In genomic region chr12:56189918-56190694, GRCh38 we compare ENCODE assay signal across 1 cellular context.
TF ChIP-seq lines count a peak whose summit lies in the region.

No MANE protein-coding gene starts in this region.

TF ChIP-seq in K562, 482 proteins besides CTCF, POLR2A, EP300 and RAD21 (continued from another document and continues in another):
- no peak for TF ChIP-seq ZHX1 (conservative IDR thresholded peaks at IDR 0.05; ENCODE audit: low read length)
- no peak for TF ChIP-seq ZNF347 (CRISPR knock-in tag; IDR thresholded peaks at IDR 0.05; ENCODE audit: low read depth)
- TF ChIP-seq MBD2 (IDR thresholded peaks at IDR 0.05; ENCODE audit: borderline replicate concordance, low read depth): no peak; the same call in 1 of the 2 replicates
- no peak for TF ChIP-seq TCF7L2 (IDR thresholded peaks at IDR 0.05; ENCODE audit: low read depth, low read length)
- TF ChIP-seq CBX3 (IDR thresholded peaks at IDR 0.05; ENCODE audit: borderline replicate concordance in 1 of 2, low read length in 2 of 2): no peak; a peak in 1 of 3 replicates
- TF ChIP-seq KDM4B (IDR thresholded peaks at IDR 0.05; ENCODE audit: borderline replicate concordance in 2 of 2, low read depth in 1 of 2): no peak
- TF ChIP-seq POLR2H (tag; IDR thresholded peaks at IDR 0.05; ENCODE audit: low read depth): peak; percentile 99
- TF ChIP-seq TRIM28 (IDR thresholded peaks at IDR 0.05): 0 out of 2 replicates have a peak, but pooled peaks have one; percentile 17
- no peak for TF ChIP-seq CBFA2T3 (IDR thresholded peaks at IDR 0.05)
- no peak for TF ChIP-seq ZNF253 (CRISPR knock-in tag; conservative IDR thresholded peaks at IDR 0.05)
- no peak for TF ChIP-seq FOXP4 (CRISPR knock-in tag; IDR thresholded peaks at IDR 0.05; ENCODE audit: borderline replicate concordance)
- no peak for TF ChIP-seq DLX4 (CRISPR knock-in tag; IDR thresholded peaks at IDR 0.05)
- TF ChIP-seq UBTF (IDR thresholded peaks at IDR 0.05; ENCODE audit: borderline replicate concordance in 1 of 2, low read depth in 2 of 2, low read length in 2 of 2): no peak
- no peak for TF ChIP-seq SRSF7 (optimal IDR thresholded peaks at IDR 0.05; ENCODE audit: low read depth, low read length)
- no peak for TF ChIP-seq SNIP1 (IDR thresholded peaks at IDR 0.05; ENCODE audit: low read depth)
- TF ChIP-seq FOXJ3 (CRISPR knock-in tag; IDR thresholded peaks at IDR 0.05): no peak
- TF ChIP-seq KLF16 (IDR thresholded peaks at IDR 0.05): no peak
- TF ChIP-seq ZNF764 (CRISPR knock-in tag; IDR thresholded peaks at IDR 0.05; ENCODE audit: low read depth): peak; percentile 71; the same call in 1 of the 2 replicates
- 0 out of 2 replicates have a peak, but pooled peaks have one; percentile 61 for TF ChIP-seq GTF2F1 (IDR thresholded peaks at IDR 0.05; ENCODE audit: low read depth, low read length)
- TF ChIP-seq YBX1 (IDR thresholded peaks at IDR 0.05): no peak
- no peak for TF ChIP-seq NUFIP1 (IDR thresholded peaks at IDR 0.05; ENCODE audit: partially characterized antibody)
- TF ChIP-seq NFYB (IDR thresholded peaks at IDR 0.05; ENCODE audit: extremely low read depth, insufficient read length): no peak
- TF ChIP-seq ZNF140 (CRISPR knock-in tag; IDR thresholded peaks at IDR 0.05): no peak
- TF ChIP-seq PRPF4 (IDR thresholded peaks at IDR 0.05; ENCODE audit: insufficient read depth, low read depth, low read length, poor library complexity, severe bottlenecking): no peak
- TF ChIP-seq KAT8 (IDR thresholded peaks at IDR 0.05; ENCODE audit: low read depth): no peak
- TF ChIP-seq CBX8 (IDR thresholded peaks at IDR 0.05; ENCODE audit: borderline replicate concordance, extremely low read depth, low read depth, low read length, poor library complexity, severe bottlenecking): no peak
- no peak for TF ChIP-seq ATF2 (CRISPR knock-in tag; IDR thresholded peaks at IDR 0.05)
- TF ChIP-seq ESRRB (CRISPR knock-in tag; IDR thresholded peaks at IDR 0.05; ENCODE audit: borderline replicate concordance): no peak
- TF ChIP-seq PATZ1 (CRISPR knock-in tag; IDR thresholded peaks at IDR 0.05; ENCODE audit: borderline replicate concordance): no peak
- TF ChIP-seq THRAP3 (IDR thresholded peaks at IDR 0.05; ENCODE audit: borderline replicate concordance): no peak
- no peak for TF ChIP-seq EWSR1 (IDR thresholded peaks at IDR 0.05; ENCODE audit: borderline replicate concordance, low read depth, partially characterized antibody)
- no peak for TF ChIP-seq SMARCC2 (IDR thresholded peaks at IDR 0.05; ENCODE audit: low read depth)
- no peak for TF ChIP-seq ZBTB8A (IDR thresholded peaks at IDR 0.05; ENCODE audit: partially characterized antibody)
- peak; percentile 72 for TF ChIP-seq ZNF511 (CRISPR knock-in tag; IDR thresholded peaks at IDR 0.05)
- TF ChIP-seq GMEB1 (CRISPR knock-in tag; IDR thresholded peaks at IDR 0.05): no peak
- TF ChIP-seq ZNF354B (CRISPR knock-in tag; IDR thresholded peaks at IDR 0.05): no peak
- TF ChIP-seq ZNF23 (CRISPR knock-in tag; IDR thresholded peaks at IDR 0.05): no peak
- TF ChIP-seq E2F8 (IDR thresholded peaks at IDR 0.05; ENCODE audit: low read depth, partially characterized antibody): peak; percentile 87
- peak; percentile 17; the same call in 1 of the 2 replicates for TF ChIP-seq MTA1 (IDR thresholded peaks at IDR 0.05; ENCODE audit: borderline replicate concordance)
- no peak for TF ChIP-seq TSC22D4 (tag; IDR thresholded peaks at IDR 0.05)
- 0 out of 2 replicates have a peak, but pooled peaks have one; percentile 49 for TF ChIP-seq TARDBP (IDR thresholded peaks at IDR 0.05)
- peak; percentile 76 for TF ChIP-seq ZFX (CRISPR knock-in tag; IDR thresholded peaks at IDR 0.05)
- TF ChIP-seq RFX7 (CRISPR knock-in tag; IDR thresholded peaks at IDR 0.05): no peak
- no peak for TF ChIP-seq E4F1 (CRISPR knock-in tag; IDR thresholded peaks at IDR 0.05; ENCODE audit: borderline replicate concordance)
- TF ChIP-seq U2AF1 (optimal IDR thresholded peaks at IDR 0.05; ENCODE audit: low read depth, low read length): no peak
- no peak for TF ChIP-seq NR2C2 (CRISPR knock-in tag; IDR thresholded peaks at IDR 0.05)
- 0 out of 2 replicates have a peak, but pooled peaks have one; percentile 12 for TF ChIP-seq NR2C2 (tag; IDR thresholded peaks at IDR 0.05)
- TF ChIP-seq ZSCAN32 (CRISPR knock-in tag; IDR thresholded peaks at IDR 0.05): no peak
- no peak for TF ChIP-seq GTF2A2 (tag; IDR thresholded peaks at IDR 0.05)
